ENCODE assay signal across 12 cellular contexts in the genomic region with DNA sequence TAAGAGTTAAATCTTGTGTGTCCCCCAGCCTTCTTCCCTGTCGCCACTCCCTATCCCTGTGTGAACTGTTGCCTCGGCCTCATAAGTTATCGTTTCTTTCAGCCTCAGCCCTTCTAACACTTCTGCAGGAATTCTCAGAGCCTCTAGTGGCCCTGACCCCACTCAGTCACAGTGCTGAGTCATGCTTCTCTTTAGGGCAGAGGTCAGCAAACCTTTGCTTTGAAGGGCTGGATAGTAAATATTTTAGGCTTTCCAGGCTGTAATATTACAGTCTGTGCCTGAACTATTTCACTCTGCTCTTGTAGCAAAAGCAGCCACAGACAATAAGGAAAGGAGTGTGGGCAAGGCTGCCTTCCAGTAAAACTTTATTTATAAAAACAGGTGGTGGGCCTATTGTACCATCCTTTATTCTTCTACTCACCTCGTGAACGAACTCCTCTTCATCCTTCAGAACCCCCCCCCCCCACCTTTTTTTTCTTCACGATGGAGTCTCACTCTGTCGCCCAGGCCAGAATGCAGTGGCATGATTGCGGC. TPM values are rescaled to one million over a fixed set of nuclear protein-coding genes. Genes with fewer than 3 reads are reported as not detected.
DNase-seq lines count a peak whose midpoint lies in the region; ATAC-seq and TF ChIP-seq lines count a peak whose summit lies in the region.
"Had no signal": no experiment of that assay in that cellular context is flagged by ENCODE, and none has a peak within 500 bp of the region (broad histone marks: within the 10 kb centered on the region; RNA-seq: fewer than 3 reads in every experiment).

No MANE protein-coding gene starts in this region.

- peak; percentile 52 for DNase-seq in MCF 10A (ENCODE audit: unreplicated experiment)
- DNase-seq in mammary epithelial cell = no peak
- DNase-seq in brain microvascular endothelial cell = no peak
- peak; percentile 33 to 35 for DNase-seq in lung microvascular endothelial cell (ENCODE audit: low read depth in 2 of 2)
- no peak for DNase-seq in substantia nigra (lab: John Stamatoyannopoulos, UW)
- DNase-seq in OCI-LY7 (ENCODE audit: low spot score) = no peak
- DNase-seq in retina = no peak
- DNase-seq: CD4-positive, alpha-beta T cell; effector memory CD4-positive, alpha-beta T cell; NCI-H1436 had no signal

- 85% methylated on average over 6 of the region's 8 CpGs for WGBS in mammary epithelial cell (ENCODE audit: low coverage, missing lambda C conversion rate)

- intact Hi-C loops in MCF 10A (cut with micrococcal nuclease) = no loop called here
- intact Hi-C loops in mammary epithelial cell (cut with micrococcal nuclease) = no loop called here
- intact Hi-C loops in OCI-LY7 (cut with micrococcal nuclease; ENCODE audit: unreplicated experiment) = no loop called here

- dilution Hi-C loops in mammary epithelial cell (cut with HindIII; ENCODE audit: low sequenced_read_pairs) = no loop called here

- peaks cover 13% of the 10 kb centered on the region for H3K4me1 Mint-ChIP-seq in MCF 10A (ENCODE audit: insufficient read depth, unreplicated experiment)

- in situ Hi-C loops in mammary epithelial cell (cut with MboI; ENCODE audit: low sequenced_read_pairs in 2 of 2) (no loop called here), brain microvascular endothelial cell (cut with HindIII; ENCODE audit: low pct_ligation_motif_present, low sequenced_read_pairs) (no loop called here)

- H3K4me2 ChIP-seq in mammary epithelial cell (ENCODE audit: insufficient read depth, low read depth, low read length) (no peak overlapping the region), OCI-LY7 (ENCODE audit: low read length) (no peak overlapping the region)

- no peaks in the 10 kb centered on the region for H3K27me3 ChIP-seq in mammary epithelial cell (ENCODE audit: insufficient read depth, low read length)
- no peaks in the 10 kb centered on the region for H3K27me3 ChIP-seq in brain microvascular endothelial cell (replicated peaks)
- H3K27me3 ChIP-seq: thyroid gland had no signal

- CTCF ChIA-PET in MCF 10A (lab: Yijun Ruan, JAX) = interaction anchor here (0.6 to 1.0 kb wide), 3 partner anchors 11 to 209 kb away, joined by 4 to 5 read pairs (median 5); no protein-coding TSS in a partner anchor
- CTCF ChIA-PET in mammary epithelial cell (lab: Charles Lee; ENCODE audit: low non-redundant PET) = no interaction called here
- CTCF ChIA-PET in OCI-LY7 (lab: Charles Lee; ENCODE audit: unreplicated experiment) = no interaction called here

- no peaks in the 10 kb centered on the region for H3K9me3 ChIP-seq in mammary epithelial cell (replicated peaks; ENCODE audit: insufficient read depth, low read length)
- 0 out of 2 replicates have a peak, but pooled peaks cover 9% of the 10 kb centered on the region for H3K9me3 ChIP-seq in OCI-LY7 (ENCODE audit: low read length)
- H3K9me3 ChIP-seq: thyroid gland had no signal

- H3K27ac ChIP-seq in mammary epithelial cell (ENCODE audit: insufficient read depth, low read depth, low read length) (no peak overlapping the region), brain microvascular endothelial cell (peak overlapping the region; percentile 51), substantia nigra (ENCODE audit: low read depth, low read length, poor library complexity, severe bottlenecking) (no peak overlapping the region), OCI-LY7 (ENCODE audit: low read depth, low read length, poor library complexity, severe bottlenecking) (no peak overlapping the region)
- H3K27ac ChIP-seq: thyroid gland had no signal

- peak overlapping the region; percentile 15 for H3K27ac Mint-ChIP-seq in MCF 10A (ENCODE audit: low read depth, unreplicated experiment)
- H3K27ac Mint-ChIP-seq: CD4-positive, alpha-beta T cell had no signal

- ATAC-seq in HG03135 (IDR thresholded peaks at IDR 0.05; ENCODE audit: unreplicated experiment) = no peak

- TF ChIP-seq CTCF in MCF 10A (IDR thresholded peaks at IDR 0.05; ENCODE audit: unreplicated experiment) (no peak), mammary epithelial cell (conservative IDR thresholded peaks at IDR 0.05 in 1 of 2, IDR thresholded peaks at IDR 0.05 in 1 of 2; ENCODE audit: extremely low read depth in 1 of 2, insufficient read depth in 1 of 2, low read depth in 1 of 2, low read length in 2 of 2) (no peak), brain microvascular endothelial cell (IDR thresholded peaks at IDR 0.05; ENCODE audit: low read depth, low read length, missing control alignments) (no peak), OCI-LY7 (conservative IDR thresholded peaks at IDR 0.05; ENCODE audit: low read length) (no peak)

- no TSS peak for BruUV-seq in MCF 10A (replicated peaks; lab: Mats Ljungman, UMichigan)
- BruUV-seq in mammary epithelial cell (replicated peaks; lab: Mats Ljungman, UMichigan) = no TSS peak
- no TSS peak for BruUV-seq in OCI-LY7 (replicated peaks; lab: Mats Ljungman, UMichigan)

- peaks cover 7% of the 10 kb centered on the region for H3K36me3 Mint-ChIP-seq in MCF 10A (ENCODE audit: insufficient read depth, unreplicated experiment)

- no peak overlapping the region for H3K9ac ChIP-seq in mammary epithelial cell (ENCODE audit: insufficient read depth, low read length)

- no peaks in the 10 kb centered on the region for H4K20me1 ChIP-seq in mammary epithelial cell (ENCODE audit: insufficient read depth, low read length)
- no peaks in the 10 kb centered on the region for H4K20me1 ChIP-seq in OCI-LY7 (ENCODE audit: insufficient read depth, low read length)

- no peak overlapping the region for H3K4me3 Mint-ChIP-seq in MCF 10A (ENCODE audit: unreplicated experiment)
- H3K4me3 Mint-ChIP-seq: CD4-positive, alpha-beta T cell had no signal

- peaks cover 6% of the 10 kb centered on the region for H3K4me1 ChIP-seq in mammary epithelial cell (ENCODE audit: insufficient read depth, low read length)
- H3K4me1 ChIP-seq in OCI-LY7 (ENCODE audit: insufficient read depth, low read length, poor library complexity, severe bottlenecking) = peaks cover 3% of the 10 kb centered on the region

- H3K79me2 ChIP-seq in mammary epithelial cell (ENCODE audit: insufficient read depth, low read length) (peaks cover 93% of the 10 kb centered on the region), OCI-LY7 (ENCODE audit: insufficient read depth, low read depth, low read length) (peaks cover 74% of the 10 kb centered on the region)

- H3K9me3 Mint-ChIP-seq in MCF 10A (ENCODE audit: unreplicated experiment) = no peaks in the 10 kb centered on the region
- H3K9me3 Mint-ChIP-seq: CD4-positive, alpha-beta T cell had no signal

- H3K4me3 ChIP-seq in mammary epithelial cell (replicated peaks in 1 of 3; ENCODE audit: insufficient read depth in 1 of 3, low read depth in 2 of 3, low read length in 3 of 3) (no peak overlapping the region), brain microvascular endothelial cell (ENCODE audit: low read depth, low read length) (no peak overlapping the region), OCI-LY7 (ENCODE audit: low read depth, low read length, poor library complexity, severe bottlenecking) (no peak overlapping the region)
- H3K4me3 ChIP-seq: thyroid gland had no signal

- POLR2A ChIA-PET in MCF 10A (lab: Yijun Ruan, JAX) (interaction anchor here (0.7 kb wide), 1 partner anchor 21 kb away, joined by 3 read pairs; no protein-coding TSS in a partner anchor), OCI-LY7 (lab: Charles Lee) (interaction anchor here (0.6 to 0.7 kb wide), 2 partner anchors 28 to 1998 kb away, joined by 4 to 5 read pairs; no protein-coding TSS in a partner anchor)

- H3K36me3 ChIP-seq in mammary epithelial cell (ENCODE audit: insufficient read depth, low read length) = peaks cover 7% of the 10 kb centered on the region
- H3K36me3 ChIP-seq in brain microvascular endothelial cell (replicated peaks) = peaks cover 18% of the 10 kb centered on the region
- H3K36me3 ChIP-seq in OCI-LY7 (ENCODE audit: insufficient read depth, low read length) = peaks cover 33% of the 10 kb centered on the region

- no peaks in the 10 kb centered on the region for H3K9me2 ChIP-seq in OCI-LY7 (ENCODE audit: insufficient read depth, low read length)

- H3K27me3 Mint-ChIP-seq in MCF 10A (ENCODE audit: insufficient read depth, unreplicated experiment) = no peaks in the 10 kb centered on the region
- H3K27me3 Mint-ChIP-seq: CD4-positive, alpha-beta T cell had no signal

- H2AFZ ChIP-seq in mammary epithelial cell (ENCODE audit: low read depth, low read length) (no peak overlapping the region), OCI-LY7 (ENCODE audit: low read length) (no peak overlapping the region)

RNA-seq across cellular contexts. Expression of gene MYO9B, which starts 22.1 kb away (rescaled TPM):
- 43.5 and 49.5 TPM in 2 replicates for total RNA-seq in MCF 10A (2022)
- 10 to 100 TPM; 61.2 to 64.5 TPM for total RNA-seq in mammary epithelial cell
- polyA plus RNA-seq in mammary epithelial cell = 37.8 TPM
- polyA minus RNA-seq in mammary epithelial cell = 61.1 TPM
- 24.0 and 36.5 TPM in 2 replicates for total RNA-seq in lung microvascular endothelial cell
- total RNA-seq in OCI-LY7 (2014; rRNA removed; shearing (Covaris generic)) = 74.7 and 84.9 TPM in 2 replicates
- 144 and 150 TPM in 2 replicates for total RNA-seq in OCI-LY7 (2022)

RNA-seq across cellular contexts. Expression of gene HAUS8, which starts 22.4 kb away (rescaled TPM):
- total RNA-seq in MCF 10A (2022) (6.6 and 8.4 TPM in 2 replicates), mammary epithelial cell (10 to 100 TPM in 1 of 2 donors, 1 to 10 TPM in 1; 1.2 to 12.5 TPM), lung microvascular endothelial cell (2.4 and 2.8 TPM in 2 replicates), OCI-LY7 (2022) (74.1 and 107 TPM in 2 replicates)
- 15.6 TPM for polyA plus RNA-seq in mammary epithelial cell
- polyA minus RNA-seq in mammary epithelial cell = 2.8 TPM
- total RNA-seq in OCI-LY7 (2014; rRNA removed; shearing (Covaris generic)) = 47.3 and 50.7 TPM in 2 replicates

Comparison
In these comparisons a context has a peak if more than half of its experiments do, and no peak if none do; other contexts are left out.
1. DNase-seq: peak in MCF 10A (single experiment) and lung microvascular endothelial cell (2 of 2); none in mammary epithelial cell (single experiment), brain microvascular endothelial cell (single experiment), substantia nigra (0 of 49), OCI-LY7 (single experiment) and retina (single experiment).